Comparison of ENCODE assay signal across 8 cellular contexts in genomic region chr9:126781717-126782388, GRCh38. TPM values are rescaled to one million over a fixed set of nuclear protein-coding genes. Genes with fewer than 3 reads are reported as not detected.
A peak's percentile ranks its signal among the peaks of the same experiment; 100 is the strongest.
DNase-seq lines count a peak whose midpoint lies in the region; ATAC-seq and TF ChIP-seq lines count a peak whose summit lies in the region.

No MANE protein-coding gene starts in this region.

- H3K27ac ChIP-seq in adrenal gland (no peak overlapping the region), right atrium auricular region (no peak overlapping the region), sigmoid colon (no peak overlapping the region)

- TF ChIP-seq POLR2A in adrenal gland (IDR thresholded peaks at IDR 0.05) (no peak), sigmoid colon (IDR thresholded peaks at IDR 0.05) (no peak)

- no peaks in the 10 kb centered on the region for H3K36me3 ChIP-seq in adrenal gland (replicated peaks in 1 of 2)
- H3K36me3 ChIP-seq in right atrium auricular region, result no peaks in the 10 kb centered on the region
- no peaks in the 10 kb centered on the region for H3K36me3 ChIP-seq in sigmoid colon

- peaks cover 17% of the 10 kb centered on the region for H3K27me3 ChIP-seq in adrenal gland
- peaks cover 0 to 6% of the 10 kb centered on the region in 2 donors for H3K27me3 ChIP-seq in right atrium auricular region
- H3K27me3 ChIP-seq in sigmoid colon, result peaks cover 0 to 36% (median 9%) of the 10 kb centered on the region in 3 donors

- peak; percentile 47 to 91 (median 83) for DNase-seq in NCI-H1417 (lab: John Stamatoyannopoulos, UW)
- DNase-seq in T-helper 1 cell, result peak; percentile 50 to 81 (median 66)
- DNase-seq in adrenal gland, result peak; percentile 71 to 92 (median 82)
- peak; percentile 81 for DNase-seq in right atrium auricular region (ENCODE audit: low spot score)
- peak; percentile 90 for DNase-seq in sigmoid colon

- intact Hi-C loops in adrenal gland (cut with DNase I), result loop anchor here (1.0 to 5.0 kb wide), 4 partner anchors 75 to 280 kb away; partner anchors contain the start of gene LMX1B (in 2 of the 2)
- intact Hi-C loops in sigmoid colon (cut with DNase I), result loop anchor here (1.0 to 5.0 kb wide), 3 partner anchors 77 to 285 kb away; partner anchors contain the start of gene LMX1B

- WGBS in adrenal gland, 4 donors, result 7 to 13% (median 12%) methylated on average over 13 to 20 of the region's 20 CpGs
- WGBS in sigmoid colon, 2 donors, result 11 to 14% methylated on average over 20 of the region's 20 CpGs

- no peaks in the 10 kb centered on the region for H3K9me3 ChIP-seq in adrenal gland (replicated peaks in 1 of 3)
- H3K9me3 ChIP-seq in right atrium auricular region, result no peaks in the 10 kb centered on the region
- no peaks in the 10 kb centered on the region for H3K9me3 ChIP-seq in sigmoid colon

- TF ChIP-seq EP300 in sigmoid colon (IDR thresholded peaks at IDR 0.05), result no peak

- TF ChIP-seq CTCF in GM12872 (IDR thresholded peaks at IDR 0.05; ENCODE audit: insufficient read depth, low read depth, low read length) (peak; percentile 86), adrenal gland (IDR thresholded peaks at IDR 0.05) (peak; percentile 82 to 98 (median 95)), right atrium auricular region (IDR thresholded peaks at IDR 0.05) (peak; percentile 80 to 97), sigmoid colon (IDR thresholded peaks at IDR 0.05) (peak; percentile 78 to 96 (median 89))

- ATAC-seq in GM19463 (IDR thresholded peaks at IDR 0.05; ENCODE audit: unreplicated experiment) (no peak), GM18520 (IDR thresholded peaks at IDR 0.05; ENCODE audit: unreplicated experiment) (no peak)

- no peak overlapping the region for H3K4me3 ChIP-seq in adrenal gland
- peak overlapping the region in 1 of 2 donors; percentile 24 for H3K4me3 ChIP-seq in right atrium auricular region
- peak overlapping the region in 2 of 4 donors; percentile 14 to 22 for H3K4me3 ChIP-seq in sigmoid colon

- peaks cover 0 to 4% of the 10 kb centered on the region in 2 donors for H3K4me1 ChIP-seq in adrenal gland (replicated peaks in 1 of 2)
- peaks cover 0 to 8% of the 10 kb centered on the region in 2 donors for H3K4me1 ChIP-seq in right atrium auricular region
- H3K4me1 ChIP-seq in sigmoid colon, result peaks cover 0 to 6% (median 2%) of the 10 kb centered on the region in 4 donors

RNA-seq across cellular contexts. Expression of gene ZBTB43, which starts 23.0 kb away (rescaled TPM):
- 10 to 100 TPM in 6 of 8 donors, 1 to 10 TPM in 2; 6.2 to 26.7 (median 12.3) TPM for total RNA-seq in adrenal gland
- 10 to 100 TPM in 1 of 3 donors, 1 to 10 TPM in 2; 4.5 to 21.5 (median 4.7) TPM for polyA plus RNA-seq in adrenal gland
- total RNA-seq in right atrium auricular region, result 10 to 100 TPM; 11.8 to 15.1 TPM
- 10 to 100 TPM in 1 of 4 donors, 1 to 10 TPM in 3; 6.7 to 12.2 (median 7.9) TPM for total RNA-seq in sigmoid colon
- 1 to 10 TPM; 1.8 to 4.6 (median 3.0) TPM for polyA plus RNA-seq in sigmoid colon
